20 cellular contexts compared by ENCODE assay signal in the genomic region with DNA sequence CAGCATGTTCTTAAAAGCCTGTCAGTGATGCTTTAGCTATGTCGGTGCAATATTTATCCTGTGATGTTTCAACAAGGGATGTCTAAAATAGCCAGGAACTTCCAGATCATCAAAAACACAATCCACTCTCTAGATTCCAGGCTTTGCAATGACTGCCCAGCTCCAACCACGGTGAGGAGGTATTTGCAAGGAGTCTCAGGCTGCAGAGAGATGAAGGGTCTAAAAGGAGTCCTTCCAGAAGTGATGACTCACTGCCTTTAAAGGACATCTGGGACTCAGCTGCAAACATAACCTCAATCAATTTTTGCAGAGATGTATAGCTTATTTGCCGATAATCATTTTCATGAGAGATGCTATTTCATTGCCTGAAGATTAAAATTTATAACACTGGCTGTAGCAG.
DNase-seq lines count a peak whose midpoint lies in the region; ATAC-seq, FAIRE-seq and TF ChIP-seq lines count a peak whose summit lies in the region.
"Had no signal": no experiment of that assay in that cellular context is flagged by ENCODE, and none has a peak within 500 bp of the region (broad histone marks: within the 10 kb centered on the region; RNA-seq: fewer than 3 reads in every experiment).

No MANE protein-coding gene starts in this region.

- CTCF ChIA-PET in WTC11 (lab: Charles Lee): interaction anchor here (1.1 kb wide), 1 partner anchor 11 kb away, joined by 4 read pairs; no protein-coding TSS in a partner anchor

- H3K4me1 Mint-ChIP-seq in nephron progenitor cell (peaks cover 11% of the 10 kb centered on the region), WTC11 (no peaks in the 10 kb centered on the region)
- H3K4me1 Mint-ChIP-seq: CD14-positive monocyte had no signal

- H3K9me3 Mint-ChIP-seq in nephron progenitor cell (peaks cover 23% of the 10 kb centered on the region), WTC11 (peaks cover 17% of the 10 kb centered on the region)

- H3K36me3 Mint-ChIP-seq in nephron progenitor cell (ENCODE audit: low read depth): no peaks in the 10 kb centered on the region
- H3K36me3 Mint-ChIP-seq in WTC11: no peaks in the 10 kb centered on the region
- H3K36me3 Mint-ChIP-seq: CD14-positive monocyte had no signal

- DNase-seq in AG10803 (ENCODE audit: low read depth) (peak; percentile 43), HTR-8/SVneo (ENCODE audit: insufficient read length, low spot score) (peak; percentile 29), choroid plexus epithelial cell (ENCODE audit: low read depth) (peak; percentile 23), nephron progenitor cell (no peak), WTC11 (ENCODE audit: low spot score) (no peak), AG08396 (ENCODE audit: low spot score) (no peak)
- DNase-seq: 8988T, COR-L47, DMS153, KBM-7, NCI-H1048, NCI-H146, NCI-H2081 treated with DMSO at 0.1 percent for 48 hours, Peyer's patch, SHP77 had no signal

- TF ChIP-seq CTCF in AG10803 (conservative IDR thresholded peaks at IDR 0.05; ENCODE audit: low read length) (no peak; the same call in 1 of the 2 replicates), choroid plexus epithelial cell (conservative IDR thresholded peaks at IDR 0.05; ENCODE audit: low read depth, low read length) (no peak), nephron progenitor cell (IDR thresholded peaks at IDR 0.05) (no peak), WTC11 (IDR thresholded peaks at IDR 0.05) (no peak)

- H3K27ac Mint-ChIP-seq in nephron progenitor cell (peak overlapping the region; percentile 79), WTC11 (no peak overlapping the region)
- H3K27ac Mint-ChIP-seq: CD14-positive monocyte had no signal

- H3K4me3 ChIP-seq in AG10803 (ENCODE audit: low read length) (no peak overlapping the region), choroid plexus epithelial cell (ENCODE audit: low read depth, low read length) (no peak overlapping the region)
- H3K4me3 ChIP-seq: HAP-1, Peyer's patch had no signal

- POLR2A ChIA-PET in WTC11 (lab: Charles Lee): no interaction called here

- no peak for FAIRE-seq in HTR-8/SVneo (lab: Jason Lieb, UNC)
- FAIRE-seq: GM12891 had no signal

- H3K27me3 Mint-ChIP-seq in nephron progenitor cell (ENCODE audit: low read depth, poor library complexity) (peaks cover 3% of the 10 kb centered on the region), WTC11 (ENCODE audit: low read depth) (no peaks in the 10 kb centered on the region)

- H3K4me3 Mint-ChIP-seq in nephron progenitor cell (no peak overlapping the region), WTC11 (no peak overlapping the region)
- H3K4me3 Mint-ChIP-seq: CD14-positive monocyte had no signal

- ATAC-seq in WTC11 (no peak), HG02870 (IDR thresholded peaks at IDR 0.05; ENCODE audit: unreplicated experiment) (no peak), HG03097 (IDR thresholded peaks at IDR 0.05; ENCODE audit: low FRiP score, unreplicated experiment) (no peak)

TF ChIP-seq in WTC11, 78 proteins besides CTCF, POLR2A, EP300 and RAD21:
- TF ChIP-seq GTF2I (CRISPR knock-in tag; conservative IDR thresholded peaks at IDR 0.05) (no peak), ELF4 (CRISPR knock-in tag; IDR thresholded peaks at IDR 0.05; ENCODE audit: low read depth) (no peak), RORB (CRISPR knock-in tag; IDR thresholded peaks at IDR 0.05) (no peak), ZNF263 (CRISPR knock-in tag; IDR thresholded peaks at IDR 0.05; ENCODE audit: low read depth) (no peak)
- TF ChIP-seq, protein P1, sequence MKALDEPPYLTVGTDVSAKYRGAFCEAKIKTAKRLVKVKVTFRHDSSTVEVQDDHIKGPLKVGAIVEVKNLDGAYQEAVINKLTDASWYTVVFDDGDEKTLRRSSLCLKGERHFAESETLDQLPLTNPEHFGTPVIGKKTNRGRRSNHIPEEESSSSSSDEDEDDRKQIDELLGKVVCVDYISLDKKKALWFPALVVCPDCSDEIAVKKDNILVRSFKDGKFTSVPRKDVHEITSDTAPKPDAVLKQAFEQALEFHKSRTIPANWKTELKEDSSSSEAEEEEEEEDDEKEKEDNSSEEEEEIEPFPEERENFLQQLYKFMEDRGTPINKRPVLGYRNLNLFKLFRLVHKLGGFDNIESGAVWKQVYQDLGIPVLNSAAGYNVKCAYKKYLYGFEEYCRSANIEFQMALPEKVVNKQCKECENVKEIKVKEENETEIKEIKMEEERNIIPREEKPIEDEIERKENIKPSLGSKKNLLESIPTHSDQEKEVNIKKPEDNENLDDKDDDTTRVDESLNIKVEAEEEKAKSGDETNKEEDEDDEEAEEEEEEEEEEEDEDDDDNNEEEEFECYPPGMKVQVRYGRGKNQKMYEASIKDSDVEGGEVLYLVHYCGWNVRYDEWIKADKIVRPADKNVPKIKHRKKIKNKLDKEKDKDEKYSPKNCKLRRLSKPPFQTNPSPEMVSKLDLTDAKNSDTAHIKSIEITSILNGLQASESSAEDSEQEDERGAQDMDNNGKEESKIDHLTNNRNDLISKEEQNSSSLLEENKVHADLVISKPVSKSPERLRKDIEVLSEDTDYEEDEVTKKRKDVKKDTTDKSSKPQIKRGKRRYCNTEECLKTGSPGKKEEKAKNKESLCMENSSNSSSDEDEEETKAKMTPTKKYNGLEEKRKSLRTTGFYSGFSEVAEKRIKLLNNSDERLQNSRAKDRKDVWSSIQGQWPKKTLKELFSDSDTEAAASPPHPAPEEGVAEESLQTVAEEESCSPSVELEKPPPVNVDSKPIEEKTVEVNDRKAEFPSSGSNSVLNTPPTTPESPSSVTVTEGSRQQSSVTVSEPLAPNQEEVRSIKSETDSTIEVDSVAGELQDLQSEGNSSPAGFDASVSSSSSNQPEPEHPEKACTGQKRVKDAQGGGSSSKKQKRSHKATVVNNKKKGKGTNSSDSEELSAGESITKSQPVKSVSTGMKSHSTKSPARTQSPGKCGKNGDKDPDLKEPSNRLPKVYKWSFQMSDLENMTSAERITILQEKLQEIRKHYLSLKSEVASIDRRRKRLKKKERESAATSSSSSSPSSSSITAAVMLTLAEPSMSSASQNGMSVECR (CRISPR knock-in tag; IDR thresholded peaks at IDR 0.05; ENCODE audit: borderline replicate concordance): no peak
- TF ChIP-seq, protein P2, sequence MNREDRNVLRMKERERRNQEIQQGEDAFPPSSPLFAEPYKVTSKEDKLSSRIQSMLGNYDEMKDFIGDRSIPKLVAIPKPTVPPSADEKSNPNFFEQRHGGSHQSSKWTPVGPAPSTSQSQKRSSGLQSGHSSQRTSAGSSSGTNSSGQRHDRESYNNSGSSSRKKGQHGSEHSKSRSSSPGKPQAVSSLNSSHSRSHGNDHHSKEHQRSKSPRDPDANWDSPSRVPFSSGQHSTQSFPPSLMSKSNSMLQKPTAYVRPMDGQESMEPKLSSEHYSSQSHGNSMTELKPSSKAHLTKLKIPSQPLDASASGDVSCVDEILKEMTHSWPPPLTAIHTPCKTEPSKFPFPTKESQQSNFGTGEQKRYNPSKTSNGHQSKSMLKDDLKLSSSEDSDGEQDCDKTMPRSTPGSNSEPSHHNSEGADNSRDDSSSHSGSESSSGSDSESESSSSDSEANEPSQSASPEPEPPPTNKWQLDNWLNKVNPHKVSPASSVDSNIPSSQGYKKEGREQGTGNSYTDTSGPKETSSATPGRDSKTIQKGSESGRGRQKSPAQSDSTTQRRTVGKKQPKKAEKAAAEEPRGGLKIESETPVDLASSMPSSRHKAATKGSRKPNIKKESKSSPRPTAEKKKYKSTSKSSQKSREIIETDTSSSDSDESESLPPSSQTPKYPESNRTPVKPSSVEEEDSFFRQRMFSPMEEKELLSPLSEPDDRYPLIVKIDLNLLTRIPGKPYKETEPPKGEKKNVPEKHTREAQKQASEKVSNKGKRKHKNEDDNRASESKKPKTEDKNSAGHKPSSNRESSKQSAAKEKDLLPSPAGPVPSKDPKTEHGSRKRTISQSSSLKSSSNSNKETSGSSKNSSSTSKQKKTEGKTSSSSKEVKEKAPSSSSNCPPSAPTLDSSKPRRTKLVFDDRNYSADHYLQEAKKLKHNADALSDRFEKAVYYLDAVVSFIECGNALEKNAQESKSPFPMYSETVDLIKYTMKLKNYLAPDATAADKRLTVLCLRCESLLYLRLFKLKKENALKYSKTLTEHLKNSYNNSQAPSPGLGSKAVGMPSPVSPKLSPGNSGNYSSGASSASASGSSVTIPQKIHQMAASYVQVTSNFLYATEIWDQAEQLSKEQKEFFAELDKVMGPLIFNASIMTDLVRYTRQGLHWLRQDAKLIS (CRISPR knock-in tag; IDR thresholded peaks at IDR 0.05; ENCODE audit: borderline replicate concordance): no peak
- TF ChIP-seq, protein P3, sequence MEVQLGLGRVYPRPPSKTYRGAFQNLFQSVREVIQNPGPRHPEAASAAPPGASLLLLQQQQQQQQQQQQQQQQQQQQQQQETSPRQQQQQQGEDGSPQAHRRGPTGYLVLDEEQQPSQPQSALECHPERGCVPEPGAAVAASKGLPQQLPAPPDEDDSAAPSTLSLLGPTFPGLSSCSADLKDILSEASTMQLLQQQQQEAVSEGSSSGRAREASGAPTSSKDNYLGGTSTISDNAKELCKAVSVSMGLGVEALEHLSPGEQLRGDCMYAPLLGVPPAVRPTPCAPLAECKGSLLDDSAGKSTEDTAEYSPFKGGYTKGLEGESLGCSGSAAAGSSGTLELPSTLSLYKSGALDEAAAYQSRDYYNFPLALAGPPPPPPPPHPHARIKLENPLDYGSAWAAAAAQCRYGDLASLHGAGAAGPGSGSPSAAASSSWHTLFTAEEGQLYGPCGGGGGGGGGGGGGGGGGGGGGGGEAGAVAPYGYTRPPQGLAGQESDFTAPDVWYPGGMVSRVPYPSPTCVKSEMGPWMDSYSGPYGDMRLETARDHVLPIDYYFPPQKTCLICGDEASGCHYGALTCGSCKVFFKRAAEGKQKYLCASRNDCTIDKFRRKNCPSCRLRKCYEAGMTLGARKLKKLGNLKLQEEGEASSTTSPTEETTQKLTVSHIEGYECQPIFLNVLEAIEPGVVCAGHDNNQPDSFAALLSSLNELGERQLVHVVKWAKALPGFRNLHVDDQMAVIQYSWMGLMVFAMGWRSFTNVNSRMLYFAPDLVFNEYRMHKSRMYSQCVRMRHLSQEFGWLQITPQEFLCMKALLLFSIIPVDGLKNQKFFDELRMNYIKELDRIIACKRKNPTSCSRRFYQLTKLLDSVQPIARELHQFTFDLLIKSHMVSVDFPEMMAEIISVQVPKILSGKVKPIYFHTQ (CRISPR knock-in tag; IDR thresholded peaks at IDR 0.05): no peak
- TF ChIP-seq, protein P4, sequence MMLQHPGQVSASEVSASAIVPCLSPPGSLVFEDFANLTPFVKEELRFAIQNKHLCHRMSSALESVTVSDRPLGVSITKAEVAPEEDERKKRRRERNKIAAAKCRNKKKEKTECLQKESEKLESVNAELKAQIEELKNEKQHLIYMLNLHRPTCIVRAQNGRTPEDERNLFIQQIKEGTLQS (CRISPR knock-in tag; conservative IDR thresholded peaks at IDR 0.05): no peak

Comparison
In these comparisons a context has a peak if more than half of its experiments do, and no peak if none do; other contexts are left out.
1. DNase-seq: peak in AG10803 (single experiment), HTR-8/SVneo (single experiment) and choroid plexus epithelial cell (single experiment); none in nephron progenitor cell (single experiment), WTC11 (single experiment) and AG08396 (single experiment).